In the genomic region with DNA sequence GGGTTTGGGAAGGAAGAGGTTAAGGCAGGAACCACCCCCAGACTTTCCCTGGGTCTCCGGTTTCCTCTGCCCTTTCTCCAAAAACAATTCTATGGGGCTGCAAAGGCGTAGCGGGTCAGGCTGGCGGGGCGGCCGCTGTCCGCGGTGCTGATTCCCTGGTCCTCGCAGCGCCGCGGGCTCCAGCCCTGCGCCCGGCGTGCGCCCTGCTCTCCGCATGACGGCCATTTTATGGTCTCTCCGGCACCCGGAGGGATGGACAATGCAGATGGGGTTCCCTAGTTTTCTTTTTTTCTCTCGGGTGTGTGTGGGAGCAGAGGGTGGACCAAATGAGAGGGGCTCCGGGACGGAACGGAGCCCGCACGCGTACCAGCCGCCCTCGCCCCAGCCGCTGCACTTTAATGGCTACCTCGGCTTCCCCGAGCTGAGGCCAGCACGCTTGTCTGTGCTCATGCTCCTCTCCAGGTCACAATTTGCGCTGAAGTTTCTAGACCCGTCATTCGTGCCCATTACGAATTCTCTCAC, we compare ENCODE assay signal across 1 cellular context.
TF ChIP-seq lines count a peak whose summit lies in the region.

No MANE protein-coding gene starts in this region.

TF ChIP-seq in HepG2, 621 proteins besides CTCF, POLR2A, EP300 and RAD21 (continued from another document and continues in another):
- TF ChIP-seq, protein P1, sequence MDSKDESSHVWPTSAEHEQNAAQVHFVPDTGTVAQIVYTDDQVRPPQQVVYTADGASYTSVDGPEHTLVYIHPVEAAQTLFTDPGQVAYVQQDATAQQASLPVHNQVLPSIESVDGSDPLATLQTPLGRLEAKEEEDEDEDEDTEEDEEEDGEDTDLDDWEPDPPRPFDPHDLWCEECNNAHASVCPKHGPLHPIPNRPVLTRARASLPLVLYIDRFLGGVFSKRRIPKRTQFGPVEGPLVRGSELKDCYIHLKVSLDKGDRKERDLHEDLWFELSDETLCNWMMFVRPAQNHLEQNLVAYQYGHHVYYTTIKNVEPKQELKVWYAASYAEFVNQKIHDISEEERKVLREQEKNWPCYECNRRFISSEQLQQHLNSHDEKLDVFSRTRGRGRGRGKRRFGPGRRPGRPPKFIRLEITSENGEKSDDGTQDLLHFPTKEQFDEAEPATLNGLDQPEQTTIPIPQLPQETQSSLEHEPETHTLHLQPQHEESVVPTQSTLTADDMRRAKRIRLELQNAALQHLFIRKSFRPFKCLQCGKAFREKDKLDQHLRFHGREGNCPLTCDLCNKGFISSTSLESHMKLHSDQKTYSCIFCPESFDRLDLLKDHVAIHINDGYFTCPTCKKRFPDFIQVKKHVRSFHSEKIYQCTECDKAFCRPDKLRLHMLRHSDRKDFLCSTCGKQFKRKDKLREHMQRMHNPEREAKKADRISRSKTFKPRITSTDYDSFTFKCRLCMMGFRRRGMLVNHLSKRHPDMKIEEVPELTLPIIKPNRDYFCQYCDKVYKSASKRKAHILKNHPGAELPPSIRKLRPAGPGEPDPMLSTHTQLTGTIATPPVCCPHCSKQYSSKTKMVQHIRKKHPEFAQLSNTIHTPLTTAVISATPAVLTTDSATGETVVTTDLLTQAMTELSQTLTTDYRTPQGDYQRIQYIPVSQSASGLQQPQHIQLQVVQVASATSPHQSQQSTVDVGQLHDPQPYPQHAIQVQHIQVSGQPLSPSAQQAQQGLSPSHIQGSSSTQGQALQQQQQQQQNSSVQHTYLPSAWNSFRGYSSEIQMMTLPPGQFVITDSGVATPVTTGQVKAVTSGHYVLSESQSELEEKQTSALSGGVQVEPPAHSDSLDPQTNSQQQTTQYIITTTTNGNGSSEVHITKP (CRISPR knock-in tag; IDR thresholded peaks at IDR 0.05; ENCODE audit: low read depth) = no peak
- TF ChIP-seq ZFP62 (CRISPR knock-in tag; IDR thresholded peaks at IDR 0.05) (no peak), ZNF10 (CRISPR knock-in tag; IDR thresholded peaks at IDR 0.05; ENCODE audit: borderline replicate concordance, low read depth) (no peak), SNAI1 (CRISPR knock-in tag; IDR thresholded peaks at IDR 0.05; ENCODE audit: borderline replicate concordance) (no peak), ZSCAN12 (CRISPR knock-in tag; IDR thresholded peaks at IDR 0.05) (peak; percentile 95), RELA (CRISPR knock-in tag; IDR thresholded peaks at IDR 0.05) (no peak), KLF9 (CRISPR knock-in tag; IDR thresholded peaks at IDR 0.05; ENCODE audit: low read depth) (no peak), PCBP1 (IDR thresholded peaks at IDR 0.05; ENCODE audit: borderline replicate concordance, low read depth, low read length) (no peak), NFIC (IDR thresholded peaks at IDR 0.05; ENCODE audit: low read length) (no peak), KAT8 (CRISPR knock-in tag; IDR thresholded peaks at IDR 0.05) (no peak), GFI1 (CRISPR knock-in tag; IDR thresholded peaks at IDR 0.05; ENCODE audit: borderline replicate concordance) (no peak), NCOR1 (IDR thresholded peaks at IDR 0.05; ENCODE audit: borderline replicate concordance, low read length) (no peak), ZNF720 (CRISPR knock-in tag; IDR thresholded peaks at IDR 0.05) (no peak), MLLT10 (CRISPR knock-in tag; IDR thresholded peaks at IDR 0.05) (no peak), ZNF780A (CRISPR knock-in tag; IDR thresholded peaks at IDR 0.05) (no peak), ZNF569 (CRISPR knock-in tag; IDR thresholded peaks at IDR 0.05; ENCODE audit: borderline replicate concordance) (no peak)
- TF ChIP-seq, protein P2, sequence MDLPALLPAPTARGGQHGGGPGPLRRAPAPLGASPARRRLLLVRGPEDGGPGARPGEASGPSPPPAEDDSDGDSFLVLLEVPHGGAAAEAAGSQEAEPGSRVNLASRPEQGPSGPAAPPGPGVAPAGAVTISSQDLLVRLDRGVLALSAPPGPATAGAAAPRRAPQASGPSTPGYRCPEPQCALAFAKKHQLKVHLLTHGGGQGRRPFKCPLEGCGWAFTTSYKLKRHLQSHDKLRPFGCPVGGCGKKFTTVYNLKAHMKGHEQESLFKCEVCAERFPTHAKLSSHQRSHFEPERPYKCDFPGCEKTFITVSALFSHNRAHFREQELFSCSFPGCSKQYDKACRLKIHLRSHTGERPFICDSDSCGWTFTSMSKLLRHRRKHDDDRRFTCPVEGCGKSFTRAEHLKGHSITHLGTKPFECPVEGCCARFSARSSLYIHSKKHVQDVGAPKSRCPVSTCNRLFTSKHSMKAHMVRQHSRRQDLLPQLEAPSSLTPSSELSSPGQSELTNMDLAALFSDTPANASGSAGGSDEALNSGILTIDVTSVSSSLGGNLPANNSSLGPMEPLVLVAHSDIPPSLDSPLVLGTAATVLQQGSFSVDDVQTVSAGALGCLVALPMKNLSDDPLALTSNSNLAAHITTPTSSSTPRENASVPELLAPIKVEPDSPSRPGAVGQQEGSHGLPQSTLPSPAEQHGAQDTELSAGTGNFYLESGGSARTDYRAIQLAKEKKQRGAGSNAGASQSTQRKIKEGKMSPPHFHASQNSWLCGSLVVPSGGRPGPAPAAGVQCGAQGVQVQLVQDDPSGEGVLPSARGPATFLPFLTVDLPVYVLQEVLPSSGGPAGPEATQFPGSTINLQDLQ (CRISPR knock-in tag; IDR thresholded peaks at IDR 0.05) = no peak
- TF ChIP-seq, protein P3, sequence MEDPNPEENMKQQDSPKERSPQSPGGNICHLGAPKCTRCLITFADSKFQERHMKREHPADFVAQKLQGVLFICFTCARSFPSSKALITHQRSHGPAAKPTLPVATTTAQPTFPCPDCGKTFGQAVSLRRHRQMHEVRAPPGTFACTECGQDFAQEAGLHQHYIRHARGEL (CRISPR knock-in tag; IDR thresholded peaks at IDR 0.05) = no peak
- TF ChIP-seq, protein P4, sequence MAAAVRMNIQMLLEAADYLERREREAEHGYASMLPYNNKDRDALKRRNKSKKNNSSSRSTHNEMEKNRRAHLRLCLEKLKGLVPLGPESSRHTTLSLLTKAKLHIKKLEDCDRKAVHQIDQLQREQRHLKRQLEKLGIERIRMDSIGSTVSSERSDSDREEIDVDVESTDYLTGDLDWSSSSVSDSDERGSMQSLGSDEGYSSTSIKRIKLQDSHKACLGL (CRISPR knock-in tag; IDR thresholded peaks at IDR 0.05) = peak; percentile 59; the same call in 1 of the 2 replicates
- TF ChIP-seq, protein P5, sequence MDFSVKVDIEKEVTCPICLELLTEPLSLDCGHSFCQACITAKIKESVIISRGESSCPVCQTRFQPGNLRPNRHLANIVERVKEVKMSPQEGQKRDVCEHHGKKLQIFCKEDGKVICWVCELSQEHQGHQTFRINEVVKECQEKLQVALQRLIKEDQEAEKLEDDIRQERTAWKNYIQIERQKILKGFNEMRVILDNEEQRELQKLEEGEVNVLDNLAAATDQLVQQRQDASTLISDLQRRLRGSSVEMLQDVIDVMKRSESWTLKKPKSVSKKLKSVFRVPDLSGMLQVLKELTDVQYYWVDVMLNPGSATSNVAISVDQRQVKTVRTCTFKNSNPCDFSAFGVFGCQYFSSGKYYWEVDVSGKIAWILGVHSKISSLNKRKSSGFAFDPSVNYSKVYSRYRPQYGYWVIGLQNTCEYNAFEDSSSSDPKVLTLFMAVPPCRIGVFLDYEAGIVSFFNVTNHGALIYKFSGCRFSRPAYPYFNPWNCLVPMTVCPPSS (IDR thresholded peaks at IDR 0.05) = no peak
- TF ChIP-seq, protein P6, sequence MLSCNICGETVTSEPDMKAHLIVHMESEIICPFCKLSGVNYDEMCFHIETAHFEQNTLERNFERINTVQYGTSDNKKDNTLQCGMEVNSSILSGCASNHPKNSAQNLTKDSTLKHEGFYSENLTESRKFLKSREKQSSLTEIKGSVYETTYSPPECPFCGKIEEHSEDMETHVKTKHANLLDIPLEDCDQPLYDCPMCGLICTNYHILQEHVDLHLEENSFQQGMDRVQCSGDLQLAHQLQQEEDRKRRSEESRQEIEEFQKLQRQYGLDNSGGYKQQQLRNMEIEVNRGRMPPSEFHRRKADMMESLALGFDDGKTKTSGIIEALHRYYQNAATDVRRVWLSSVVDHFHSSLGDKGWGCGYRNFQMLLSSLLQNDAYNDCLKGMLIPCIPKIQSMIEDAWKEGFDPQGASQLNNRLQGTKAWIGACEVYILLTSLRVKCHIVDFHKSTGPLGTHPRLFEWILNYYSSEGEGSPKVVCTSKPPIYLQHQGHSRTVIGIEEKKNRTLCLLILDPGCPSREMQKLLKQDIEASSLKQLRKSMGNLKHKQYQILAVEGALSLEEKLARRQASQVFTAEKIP (CRISPR knock-in tag; IDR thresholded peaks at IDR 0.05; ENCODE audit: borderline replicate concordance) = no peak
- TF ChIP-seq, protein P7, sequence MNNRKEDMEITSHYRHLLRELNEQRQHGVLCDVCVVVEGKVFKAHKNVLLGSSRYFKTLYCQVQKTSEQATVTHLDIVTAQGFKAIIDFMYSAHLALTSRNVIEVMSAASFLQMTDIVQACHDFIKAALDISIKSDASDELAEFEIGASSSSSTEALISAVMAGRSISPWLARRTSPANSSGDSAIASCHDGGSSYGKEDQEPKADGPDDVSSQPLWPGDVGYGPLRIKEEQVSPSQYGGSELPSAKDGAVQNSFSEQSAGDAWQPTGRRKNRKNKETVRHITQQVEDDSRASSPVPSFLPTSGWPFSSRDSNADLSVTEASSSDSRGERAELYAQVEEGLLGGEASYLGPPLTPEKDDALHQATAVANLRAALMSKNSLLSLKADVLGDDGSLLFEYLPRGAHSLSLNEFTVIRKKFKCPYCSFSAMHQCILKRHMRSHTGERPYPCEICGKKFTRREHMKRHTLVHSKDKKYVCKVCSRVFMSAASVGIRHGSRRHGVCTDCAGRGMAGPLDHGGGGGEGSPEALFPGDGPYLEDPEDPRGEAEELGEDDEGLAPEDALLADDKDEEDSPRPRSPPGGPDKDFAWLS (CRISPR knock-in tag; IDR thresholded peaks at IDR 0.05; ENCODE audit: borderline replicate concordance) = no peak
- TF ChIP-seq, protein P8, sequence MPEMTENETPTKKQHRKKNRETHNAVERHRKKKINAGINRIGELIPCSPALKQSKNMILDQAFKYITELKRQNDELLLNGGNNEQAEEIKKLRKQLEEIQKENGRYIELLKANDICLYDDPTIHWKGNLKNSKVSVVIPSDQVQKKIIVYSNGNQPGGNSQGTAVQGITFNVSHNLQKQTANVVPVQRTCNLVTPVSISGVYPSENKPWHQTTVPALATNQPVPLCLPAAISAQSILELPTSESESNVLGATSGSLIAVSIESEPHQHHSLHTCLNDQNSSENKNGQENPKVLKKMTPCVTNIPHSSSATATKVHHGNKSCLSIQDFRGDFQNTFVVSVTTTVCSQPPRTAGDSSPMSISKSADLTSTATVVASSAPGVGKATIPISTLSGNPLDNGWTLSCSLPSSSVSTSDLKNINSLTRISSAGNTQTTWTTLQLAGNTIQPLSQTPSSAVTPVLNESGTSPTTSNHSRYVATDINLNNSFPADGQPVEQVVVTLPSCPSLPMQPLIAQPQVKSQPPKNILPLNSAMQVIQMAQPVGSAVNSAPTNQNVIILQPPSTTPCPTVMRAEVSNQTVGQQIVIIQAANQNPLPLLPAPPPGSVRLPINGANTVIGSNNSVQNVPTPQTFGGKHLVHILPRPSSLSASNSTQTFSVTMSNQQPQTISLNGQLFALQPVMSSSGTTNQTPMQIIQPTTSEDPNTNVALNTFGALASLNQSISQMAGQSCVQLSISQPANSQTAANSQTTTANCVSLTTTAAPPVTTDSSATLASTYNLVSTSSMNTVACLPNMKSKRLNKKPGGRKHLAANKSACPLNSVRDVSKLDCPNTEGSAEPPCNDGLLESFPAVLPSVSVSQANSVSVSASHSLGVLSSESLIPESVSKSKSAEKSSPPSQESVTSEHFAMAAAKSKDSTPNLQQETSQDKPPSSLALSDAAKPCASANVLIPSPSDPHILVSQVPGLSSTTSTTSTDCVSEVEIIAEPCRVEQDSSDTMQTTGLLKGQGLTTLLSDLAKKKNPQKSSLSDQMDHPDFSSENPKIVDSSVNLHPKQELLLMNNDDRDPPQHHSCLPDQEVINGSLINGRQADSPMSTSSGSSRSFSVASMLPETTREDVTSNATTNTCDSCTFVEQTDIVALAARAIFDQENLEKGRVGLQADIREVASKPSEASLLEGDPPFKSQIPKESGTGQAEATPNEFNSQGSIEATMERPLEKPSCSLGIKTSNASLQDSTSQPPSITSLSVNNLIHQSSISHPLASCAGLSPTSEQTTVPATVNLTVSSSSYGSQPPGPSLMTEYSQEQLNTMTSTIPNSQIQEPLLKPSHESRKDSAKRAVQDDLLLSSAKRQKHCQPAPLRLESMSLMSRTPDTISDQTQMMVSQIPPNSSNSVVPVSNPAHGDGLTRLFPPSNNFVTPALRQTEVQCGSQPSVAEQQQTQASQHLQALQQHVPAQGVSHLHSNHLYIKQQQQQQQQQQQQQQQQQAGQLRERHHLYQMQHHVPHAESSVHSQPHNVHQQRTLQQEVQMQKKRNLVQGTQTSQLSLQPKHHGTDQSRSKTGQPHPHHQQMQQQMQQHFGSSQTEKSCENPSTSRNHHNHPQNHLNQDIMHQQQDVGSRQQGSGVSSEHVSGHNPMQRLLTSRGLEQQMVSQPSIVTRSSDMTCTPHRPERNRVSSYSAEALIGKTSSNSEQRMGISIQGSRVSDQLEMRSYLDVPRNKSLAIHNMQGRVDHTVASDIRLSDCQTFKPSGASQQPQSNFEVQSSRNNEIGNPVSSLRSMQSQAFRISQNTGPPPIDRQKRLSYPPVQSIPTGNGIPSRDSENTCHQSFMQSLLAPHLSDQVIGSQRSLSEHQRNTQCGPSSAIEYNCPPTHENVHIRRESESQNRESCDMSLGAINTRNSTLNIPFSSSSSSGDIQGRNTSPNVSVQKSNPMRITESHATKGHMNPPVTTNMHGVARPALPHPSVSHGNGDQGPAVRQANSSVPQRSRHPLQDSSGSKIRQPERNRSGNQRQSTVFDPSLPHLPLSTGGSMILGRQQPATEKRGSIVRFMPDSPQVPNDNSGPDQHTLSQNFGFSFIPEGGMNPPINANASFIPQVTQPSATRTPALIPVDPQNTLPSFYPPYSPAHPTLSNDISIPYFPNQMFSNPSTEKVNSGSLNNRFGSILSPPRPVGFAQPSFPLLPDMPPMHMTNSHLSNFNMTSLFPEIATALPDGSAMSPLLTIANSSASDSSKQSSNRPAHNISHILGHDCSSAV (CRISPR knock-in tag; IDR thresholded peaks at IDR 0.05; ENCODE audit: borderline replicate concordance) = no peak
- TF ChIP-seq, protein P9, sequence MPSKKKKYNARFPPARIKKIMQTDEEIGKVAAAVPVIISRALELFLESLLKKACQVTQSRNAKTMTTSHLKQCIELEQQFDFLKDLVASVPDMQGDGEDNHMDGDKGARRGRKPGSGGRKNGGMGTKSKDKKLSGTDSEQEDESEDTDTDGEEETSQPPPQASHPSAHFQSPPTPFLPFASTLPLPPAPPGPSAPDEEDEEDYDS (CRISPR knock-in tag; IDR thresholded peaks at IDR 0.05) = no peak
- TF ChIP-seq, protein P10, sequence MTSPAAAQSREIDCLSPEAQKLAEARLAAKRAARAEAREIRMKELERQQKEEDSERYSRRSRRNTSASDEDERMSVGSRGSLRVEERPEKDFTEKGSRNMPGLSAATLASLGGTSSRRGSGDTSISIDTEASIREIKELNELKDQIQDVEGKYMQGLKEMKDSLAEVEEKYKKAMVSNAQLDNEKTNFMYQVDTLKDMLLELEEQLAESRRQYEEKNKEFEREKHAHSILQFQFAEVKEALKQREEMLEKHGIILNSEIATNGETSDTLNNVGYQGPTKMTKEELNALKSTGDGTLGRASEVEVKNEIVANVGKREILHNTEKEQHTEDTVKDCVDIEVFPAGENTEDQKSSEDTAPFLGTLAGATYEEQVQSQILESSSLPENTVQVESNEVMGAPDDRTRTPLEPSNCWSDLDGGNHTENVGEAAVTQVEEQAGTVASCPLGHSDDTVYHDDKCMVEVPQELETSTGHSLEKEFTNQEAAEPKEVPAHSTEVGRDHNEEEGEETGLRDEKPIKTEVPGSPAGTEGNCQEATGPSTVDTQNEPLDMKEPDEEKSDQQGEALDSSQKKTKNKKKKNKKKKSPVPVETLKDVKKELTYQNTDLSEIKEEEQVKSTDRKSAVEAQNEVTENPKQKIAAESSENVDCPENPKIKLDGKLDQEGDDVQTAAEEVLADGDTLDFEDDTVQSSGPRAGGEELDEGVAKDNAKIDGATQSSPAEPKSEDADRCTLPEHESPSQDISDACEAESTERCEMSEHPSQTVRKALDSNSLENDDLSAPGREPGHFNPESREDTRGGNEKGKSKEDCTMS (CRISPR knock-in tag; conservative IDR thresholded peaks at IDR 0.05) = no peak
